ENCODE assay signal across 8 cellular contexts in the genomic region with DNA sequence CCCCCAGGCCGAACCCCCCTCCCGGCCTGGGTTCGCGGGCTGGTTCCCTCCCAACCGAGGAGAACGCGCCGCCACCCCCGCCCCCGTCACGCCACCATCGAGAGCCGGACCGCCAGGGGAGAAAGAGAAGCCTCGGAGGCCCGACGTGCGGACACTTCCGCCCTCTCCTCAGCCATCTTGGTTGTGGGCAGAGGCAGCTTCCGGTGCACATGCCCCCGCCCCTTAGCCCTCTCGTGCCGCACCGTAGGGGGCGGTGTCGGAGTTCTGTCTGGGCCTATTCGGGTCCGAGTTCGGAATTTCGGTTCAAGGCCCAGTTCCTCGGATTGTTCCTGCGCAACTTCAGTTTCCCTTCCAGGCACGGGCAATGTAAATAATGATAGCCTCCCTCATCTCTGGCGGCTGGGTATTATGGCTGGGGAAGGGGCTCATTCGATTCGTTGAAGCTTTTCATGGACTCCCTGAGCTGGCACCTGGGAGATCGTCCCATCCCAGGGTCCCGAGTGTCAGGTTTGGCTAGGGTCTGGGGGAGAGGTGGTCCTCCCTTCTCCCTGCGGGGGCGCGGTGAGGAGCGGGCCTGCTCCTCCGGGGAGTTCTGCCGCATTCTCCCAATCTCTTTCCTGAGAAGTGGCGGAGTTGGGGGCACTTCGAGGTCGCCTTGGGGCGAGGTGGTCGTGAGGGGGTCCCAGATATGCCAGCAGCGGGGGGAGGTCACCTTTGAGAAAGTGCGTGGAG. TPM values are rescaled to one million over a fixed set of nuclear protein-coding genes. Genes with fewer than 3 reads are reported as not detected.
DNase-seq lines count a peak whose midpoint lies in the region; TF ChIP-seq lines count a peak whose summit lies in the region.

Gene IER2 (plus strand): TSS at position 225 of the 732 bp plus-strand sequence. CDS start 2,776 bp downstream, outside the sequence.
Gene STX10 (minus strand): TSS at position 189 of the 732 bp plus-strand sequence. CDS start 202 bp downstream, outside the sequence.

- no peaks in the 10 kb centered on the region for H3K9me3 ChIP-seq in BE2C

- H3K27ac Mint-ChIP-seq in activated CD4-positive, alpha-beta memory T cell treated with anti-CD3 and anti-CD28 coated beads for 36 hours, result peak within 1 kb of the TSS; percentile 97

- 0 to 1% methylated on average over 26 to 45 of the region's 51 CpGs for WGBS in lower leg skin, 2 donors

- no peak for TF ChIP-seq POLR2A in lower leg skin (IDR thresholded peaks at IDR 0.05)

- POLR2A ChIA-PET in activated CD4-positive, alpha-beta memory T cell treated with anti-CD3 and anti-CD28 coated beads for 36 hours (lab: Charles Lee), result interaction anchor here (0.7 to 1.6 kb wide), 8 partner anchors 13 to 51 kb away, joined by 3 to 10 read pairs (median 4); partner anchors contain the start of gene NACC1

- H3K36me3 ChIP-seq in BE2C, result peaks cover 6% of the 10 kb centered on the region

- H3K4me3 ChIP-seq in BE2C (ENCODE audit: low read depth, low read length) (peak within 1 kb of the TSS; percentile 73), dorsolateral prefrontal cortex (peak within 1 kb of the TSS; percentile 61 to 98 (median 91)), lower leg skin (ENCODE audit: low read depth, poor library complexity, severe bottlenecking) (peak within 1 kb of the TSS; percentile 76)

- peak within 1 kb of the TSS; percentile 79 to 99 (median 96) for H3K27ac ChIP-seq in dorsolateral prefrontal cortex

- peaks cover 2% of the 10 kb centered on the region; the same call in 1 of the 2 replicates for H3K4me1 ChIP-seq in BE2C

- intact Hi-C loops in activated CD4-positive, alpha-beta memory T cell treated with anti-CD3 and anti-CD28 coated beads for 36 hours (cut with micrococcal nuclease), result loop anchor here (5.0 kb wide), 2 partner anchors 213 to 358 kb away; partner anchors contain the start of genes CALR and JUNB
- intact Hi-C loops in dorsolateral prefrontal cortex (cut with DNase I), result loop anchor here (1.0 to 10.0 kb wide), 2 partner anchors 32 to 114 kb away; partner anchors contain the start of gene NACC1 (in 2 of the 2)
- intact Hi-C loops in lower leg skin (cut with DNase I; ENCODE audit: low total_unique reads), result loop anchor here (10.0 kb wide), 1 partner anchor 704 kb away; no protein-coding TSS in a partner anchor

- TF ChIP-seq CTCF in BE2C (IDR thresholded peaks at IDR 0.05; ENCODE audit: low read depth, low read length) (peak; percentile 64), dorsolateral prefrontal cortex (IDR thresholded peaks at IDR 0.05 in 54 of 56, conservative IDR thresholded peaks at IDR 0.05 in 2 of 56; ENCODE audit: low read depth in 1 of 56, partially characterized antibody in 56 of 56) (peak; percentile 31 to 81 (median 65)), lower leg skin (IDR thresholded peaks at IDR 0.05) (peak in 1 of 3 donors; percentile 42)

- DNase-seq in BE2C, result peak; percentile 93
- peak; percentile 90 for DNase-seq in GM19238 (ENCODE audit: insufficient read length, low spot score)
- peak; percentile 93 for DNase-seq in HK-2 (ENCODE audit: unreplicated experiment)
- DNase-seq in NCI-H82 (lab: John Stamatoyannopoulos, UW), result peak; percentile 98
- peak; percentile 96 for DNase-seq in activated CD4-positive, alpha-beta memory T cell treated with anti-CD3 and anti-CD28 coated beads for 36 hours
- DNase-seq in dorsolateral prefrontal cortex, result peak; percentile 92 to 97 (median 96)
- peak; percentile 96 to 99 for DNase-seq in lower leg skin (ENCODE audit: low spot score in 2 of 2)
- peak; percentile 83 to 92 for DNase-seq in stimulated activated CD4-positive, alpha-beta T cell treated with anti-CD3 and anti-CD28 coated beads, Interleukin-4, amount 100 ng/mL, for 48 hours (ENCODE audit: low read depth in 2 of 2)

- peaks cover 37% of the 10 kb centered on the region for H3K36me3 Mint-ChIP-seq in activated CD4-positive, alpha-beta memory T cell treated with anti-CD3 and anti-CD28 coated beads for 36 hours

- CTCF ChIA-PET in activated CD4-positive, alpha-beta memory T cell treated with anti-CD3 and anti-CD28 coated beads for 36 hours (lab: Charles Lee), result interaction anchor here (0.6 to 2.1 kb wide), 10 partner anchors 13 to 86 kb away, joined by 4 to 12 read pairs (median 6); partner anchors contain the start of gene NACC1

- peaks cover 3% of the 10 kb centered on the region for H3K27me3 Mint-ChIP-seq in activated CD4-positive, alpha-beta memory T cell treated with anti-CD3 and anti-CD28 coated beads for 36 hours

- H3K4me3 Mint-ChIP-seq in activated CD4-positive, alpha-beta memory T cell treated with anti-CD3 and anti-CD28 coated beads for 36 hours, result peak within 1 kb of the TSS; percentile 99

- no peaks in the 10 kb centered on the region for H3K9me3 Mint-ChIP-seq in activated CD4-positive, alpha-beta memory T cell treated with anti-CD3 and anti-CD28 coated beads for 36 hours

- H3K4me1 Mint-ChIP-seq in activated CD4-positive, alpha-beta memory T cell treated with anti-CD3 and anti-CD28 coated beads for 36 hours (ENCODE audit: low read depth), result peaks cover 23% of the 10 kb centered on the region

- H3K27me3 ChIP-seq in BE2C (no peaks in the 10 kb centered on the region), dorsolateral prefrontal cortex (no peaks in the 10 kb centered on the region)

RNA-seq across cellular contexts. Expression of gene IER2, which starts in this region (rescaled TPM):
- polyA plus RNA-seq in BE2C (2012; ENCODE audit: insufficient read depth, insufficient read length, low read depth), result 291 TPM
- 100 to 1,000 TPM; 129 to 137 TPM for total RNA-seq in activated CD4-positive, alpha-beta memory T cell treated with anti-CD3 and anti-CD28 coated beads for 36 hours
- total RNA-seq in dorsolateral prefrontal cortex (10 to 100 TPM; 15.7 to 43.8 (median 25.6) TPM), lower leg skin (100 to 1,000 TPM; 118 to 146 (median 130) TPM)

RNA-seq across cellular contexts. Expression of gene STX10, which starts in this region (rescaled TPM):
- 274 TPM for polyA plus RNA-seq in BE2C (2012; ENCODE audit: insufficient read depth, insufficient read length, low read depth)
- total RNA-seq in activated CD4-positive, alpha-beta memory T cell treated with anti-CD3 and anti-CD28 coated beads for 36 hours, result 10 to 100 TPM; 65.5 to 66.3 TPM
- total RNA-seq in dorsolateral prefrontal cortex (10 to 100 TPM; 21.7 to 50.2 (median 33.8) TPM), lower leg skin (100 to 1,000 TPM in 1 of 4 donors, 10 to 100 TPM in 3; 67.8 to 110 (median 78.0) TPM)

Comparison
In these comparisons a context has a peak if more than half of its experiments do, and no peak if none do; other contexts are left out.
1. Peak in every context shown above with its lines: DNase-seq, H3K4me3 ChIP-seq and H3K27ac ChIP-seq.